Comparison of ENCODE assay signal across 21 cellular contexts in genomic region chr2:159790323-159790722, GRCh38. TPM values are rescaled to one million over a fixed set of nuclear protein-coding genes. Genes with fewer than 3 reads are reported as not detected.
DNase-seq lines count a peak whose midpoint lies in the region; ATAC-seq and TF ChIP-seq lines count a peak whose summit lies in the region.
"Had no signal": no experiment of that assay in that cellular context is flagged by ENCODE, and none has a peak within 500 bp of the region (broad histone marks: within the 10 kb centered on the region; RNA-seq: fewer than 3 reads in every experiment).

No MANE protein-coding gene starts in this region.

- peaks cover 2% of the 10 kb centered on the region for H3K4me1 Mint-ChIP-seq in activated CD4-positive, alpha-beta T cell treated with anti-CD3 and anti-CD28 coated beads, Interleukin-2, amount 10 ng/mL, durations not matched to agents 7 days and 5 days
- peaks cover 6% of the 10 kb centered on the region for H3K4me1 Mint-ChIP-seq in activated CD4-positive, alpha-beta T cell treated with anti-CD3 and anti-CD28 coated beads, Interleukin-2, amount 10 ng/mL, durations not matched to agents 24 days and 14 days
- H3K4me1 Mint-ChIP-seq: CD8-positive, alpha-beta memory T cell had no signal

- no peaks in the 10 kb centered on the region for H3K36me3 Mint-ChIP-seq in activated CD4-positive, alpha-beta T cell treated with anti-CD3 and anti-CD28 coated beads, Interleukin-2, amount 10 ng/mL, durations not matched to agents 7 days and 5 days (ENCODE audit: low read depth)
- no peaks in the 10 kb centered on the region for H3K36me3 Mint-ChIP-seq in activated CD4-positive, alpha-beta T cell treated with anti-CD3 and anti-CD28 coated beads, Interleukin-2, amount 10 ng/mL, durations not matched to agents 24 days and 14 days (ENCODE audit: low read depth)

- H3K36me3 ChIP-seq in HEK293 (ENCODE audit: control insufficient read depth in 2 of 2, insufficient read depth in 1 of 2, low read length in 2 of 2) (no peaks in the 10 kb centered on the region), neutrophil (no peaks in the 10 kb centered on the region)
- H3K36me3 ChIP-seq: BLaER1 had no signal

- H3K27me3 ChIP-seq in neutrophil (no peaks in the 10 kb centered on the region), dorsolateral prefrontal cortex (no peaks in the 10 kb centered on the region)

- H3K27me3 Mint-ChIP-seq in activated CD4-positive, alpha-beta T cell treated with anti-CD3 and anti-CD28 coated beads, Interleukin-2, amount 10 ng/mL, durations not matched to agents 7 days and 5 days: peaks cover 1% of the 10 kb centered on the region
- H3K27me3 Mint-ChIP-seq in activated CD4-positive, alpha-beta T cell treated with anti-CD3 and anti-CD28 coated beads, Interleukin-2, amount 10 ng/mL, durations not matched to agents 24 days and 14 days: peaks cover 7% of the 10 kb centered on the region

- H3K27ac Mint-ChIP-seq in activated CD4-positive, alpha-beta T cell treated with anti-CD3 and anti-CD28 coated beads, Interleukin-2, amount 10 ng/mL, durations not matched to agents 7 days and 5 days: peak overlapping the region; percentile 50
- H3K27ac Mint-ChIP-seq in activated CD4-positive, alpha-beta T cell treated with anti-CD3 and anti-CD28 coated beads, Interleukin-2, amount 10 ng/mL, durations not matched to agents 24 days and 14 days: no peak overlapping the region
- H3K27ac Mint-ChIP-seq: CD8-positive, alpha-beta memory T cell; GM23338 had no signal

- H3K9me3 Mint-ChIP-seq in activated CD4-positive, alpha-beta T cell treated with anti-CD3 and anti-CD28 coated beads, Interleukin-2, amount 10 ng/mL, durations not matched to agents 7 days and 5 days: no peaks in the 10 kb centered on the region
- H3K9me3 Mint-ChIP-seq in activated CD4-positive, alpha-beta T cell treated with anti-CD3 and anti-CD28 coated beads, Interleukin-2, amount 10 ng/mL, durations not matched to agents 24 days and 14 days: no peaks in the 10 kb centered on the region
- H3K9me3 Mint-ChIP-seq: CD8-positive, alpha-beta memory T cell; GM23338 had no signal

- ATAC-seq in HG03378 (IDR thresholded peaks at IDR 0.05; ENCODE audit: unreplicated experiment): peak; percentile 44
- ATAC-seq: GM23338, HCT116, K562 had no signal

- H3K4me3 ChIP-seq in HEK293 (ENCODE audit: low read depth, low read length) (no peak overlapping the region), neutrophil (ENCODE audit: low read depth in 1 of 2, low read length in 1 of 2) (no peak overlapping the region), dorsolateral prefrontal cortex (no peak overlapping the region)
- H3K4me3 ChIP-seq: BLaER1, GM23338, K562 had no signal

- intact Hi-C loops in activated CD4-positive, alpha-beta T cell treated with anti-CD3 and anti-CD28 coated beads, Interleukin-2, amount 10 ng/mL, durations not matched to agents 24 days and 14 days (cut with micrococcal nuclease): no loop called here
- intact Hi-C loops in dorsolateral prefrontal cortex (cut with DNase I): no loop called here

- CTCF ChIA-PET in activated CD4-positive, alpha-beta T cell treated with anti-CD3 and anti-CD28 coated beads, Interleukin-2, amount 10 ng/mL, durations not matched to agents 7 days and 5 days (lab: Charles Lee): no interaction called here
- CTCF ChIA-PET in HEK293 (lab: Yijun Ruan, JAX): no interaction called here

- POLR2A ChIA-PET in activated CD4-positive, alpha-beta T cell treated with anti-CD3 and anti-CD28 coated beads, Interleukin-2, amount 10 ng/mL, durations not matched to agents 7 days and 5 days (lab: Charles Lee): no interaction called here
- POLR2A ChIA-PET in HEK293 (lab: Yijun Ruan, JAX): no interaction called here

- H3K27ac ChIP-seq in HEK293 (ENCODE audit: extremely low read depth, low read depth, low read length) (no peak overlapping the region), neutrophil (peak overlapping the region; percentile 40), dorsolateral prefrontal cortex (no peak overlapping the region)
- H3K27ac ChIP-seq: 22Rv1, BLaER1, RWPE1 had no signal

- H3K4me1 ChIP-seq in HEK293 (ENCODE audit: control insufficient read depth, insufficient read depth, low read length): peaks cover 5% of the 10 kb centered on the region; the same call in 1 of the 2 replicates
- H3K4me1 ChIP-seq in neutrophil (ENCODE audit: control insufficient read depth in 1 of 2, insufficient read depth in 1 of 2, low read depth in 1 of 2, low read length in 1 of 2): peaks cover 45 to 61% of the 10 kb centered on the region in 2 experiments
- H3K4me1 ChIP-seq: BLaER1 had no signal

- no peak overlapping the region for H3K4me3 Mint-ChIP-seq in activated CD4-positive, alpha-beta T cell treated with anti-CD3 and anti-CD28 coated beads, Interleukin-2, amount 10 ng/mL, durations not matched to agents 7 days and 5 days
- H3K4me3 Mint-ChIP-seq in activated CD4-positive, alpha-beta T cell treated with anti-CD3 and anti-CD28 coated beads, Interleukin-2, amount 10 ng/mL, durations not matched to agents 24 days and 14 days: no peak overlapping the region
- H3K4me3 Mint-ChIP-seq: CD8-positive, alpha-beta memory T cell; GM23338 had no signal

- DNase-seq in activated CD4-positive, alpha-beta T cell treated with anti-CD3 and anti-CD28 coated beads, Interleukin-2, amount 10 ng/mL, durations not matched to agents 7 days and 5 days: no peak
- DNase-seq in activated CD4-positive, alpha-beta T cell treated with anti-CD3 and anti-CD28 coated beads, Interleukin-2, amount 10 ng/mL, durations not matched to agents 24 days and 14 days: no peak
- no peak for DNase-seq in middle frontal gyrus (ENCODE audit: extremely low spot score, low spot score)
- DNase-seq in dorsolateral prefrontal cortex: no peak
- no peak for DNase-seq in COR-L47 (lab: John Stamatoyannopoulos, UW)
- DNase-seq: CD8-positive, alpha-beta memory T cell; DND-41; MV-4-11; NCI-H1417; NCI-H187 treated with DMSO at 0.1 percent for 48 hours; NCI-H526 treated with DMSO at 0.1 percent for 48 hours; OCI-M1 had no signal

- no peaks in the 10 kb centered on the region for H3K9me3 ChIP-seq in HEK293 (ENCODE audit: control insufficient read depth, insufficient read depth, low read depth, low read length)
- H3K9me3 ChIP-seq in neutrophil: no peaks in the 10 kb centered on the region
- H3K9me3 ChIP-seq: BLaER1 had no signal

- TF ChIP-seq CTCF in HEK293 (tag by site-specific recombination; IDR thresholded peaks at IDR 0.05): no peak
- no peak for TF ChIP-seq CTCF in neutrophil (IDR thresholded peaks at IDR 0.05)
- no peak for TF ChIP-seq CTCF in dorsolateral prefrontal cortex (IDR thresholded peaks at IDR 0.05 in 54 of 56, conservative IDR thresholded peaks at IDR 0.05 in 2 of 56; ENCODE audit: low read depth in 1 of 56, partially characterized antibody in 56 of 56)

TF ChIP-seq in HEK293, 187 proteins besides CTCF, POLR2A, EP300 and RAD21:
- TF ChIP-seq, protein P1, sequence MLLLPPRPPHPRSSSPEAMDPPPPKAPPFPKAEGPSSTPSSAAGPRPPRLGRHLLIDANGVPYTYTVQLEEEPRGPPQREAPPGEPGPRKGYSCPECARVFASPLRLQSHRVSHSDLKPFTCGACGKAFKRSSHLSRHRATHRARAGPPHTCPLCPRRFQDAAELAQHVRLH (tag by site-specific recombination; IDR thresholded peaks at IDR 0.05): no peak
- TF ChIP-seq ZNF37A (tag by site-specific recombination; IDR thresholded peaks at IDR 0.05) (no peak), PRDM1 (tag by site-specific recombination; IDR thresholded peaks at IDR 0.05) (peak; percentile 52; the same call in 1 of the 2 replicates), ZNF138 (tag by site-specific recombination; IDR thresholded peaks at IDR 0.05; ENCODE audit: borderline replicate concordance) (no peak)
TF ChIP-seq in HEK293: peak in this region for 1.

RNA-seq across cellular contexts. Expression of gene CD302, which starts 7.7 kb away (rescaled TPM):
- total RNA-seq in activated CD4-positive, alpha-beta T cell treated with anti-CD3 and anti-CD28 coated beads, Interleukin-2, amount 10 ng/mL, durations not matched to agents 7 days and 5 days: under 1 TPM; 0.42 to 0.73 TPM
- 0.54 and 0.72 TPM in 2 replicates for total RNA-seq in activated CD4-positive, alpha-beta T cell treated with anti-CD3 and anti-CD28 coated beads, Interleukin-2, amount 10 ng/mL, durations not matched to agents 24 days and 14 days
- total RNA-seq in dorsolateral prefrontal cortex: 10 to 100 TPM in 43 of 120 experiments, 1 to 10 TPM in 77; 2.9 to 20.4 (median 8.5) TPM
